8 cellular contexts compared by ENCODE assay signal in the genomic region with DNA sequence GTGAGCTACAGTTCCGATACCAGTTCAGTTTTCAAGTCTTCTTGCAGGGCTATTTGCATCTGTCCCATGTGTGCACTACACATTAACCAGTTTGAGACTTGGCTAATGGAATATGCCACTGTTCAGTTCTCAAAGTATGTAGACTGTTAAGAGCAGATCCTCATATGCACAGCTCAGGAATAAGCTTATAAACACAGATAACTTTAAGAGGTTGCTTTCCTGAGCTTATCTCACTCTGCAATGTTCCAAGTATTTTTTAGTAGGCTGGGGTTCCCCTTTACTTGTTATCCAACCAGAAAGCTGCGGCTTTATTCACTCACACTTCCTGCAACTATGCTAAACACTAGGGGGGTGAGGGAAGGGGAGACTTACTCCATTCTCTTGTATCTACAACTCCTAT.
DNase-seq lines count a peak whose midpoint lies in the region; ATAC-seq and TF ChIP-seq lines count a peak whose summit lies in the region.
"Not testable (repeated sequence)": the region's sequence is repeated elsewhere in the genome, so short reads cannot be mapped to it uniquely, and the experiment has no call there.

No MANE protein-coding gene starts in this region.

- peak; percentile 25 for DNase-seq in KBM-7
- not testable (repeated sequence) for DNase-seq in activated CD8-positive, alpha-beta T cell treated with anti-CD3 and anti-CD28 coated beads for 36 hours; upper lobe of right lung
- peak; percentile 34 for DNase-seq in dermis blood vessel endothelial cell

- H3K27ac Mint-ChIP-seq in activated CD8-positive, alpha-beta T cell treated with anti-CD3 and anti-CD28 coated beads for 36 hours, result not testable (repeated sequence)

- not testable (repeated sequence) for H3K27me3 Mint-ChIP-seq in activated CD8-positive, alpha-beta T cell treated with anti-CD3 and anti-CD28 coated beads for 36 hours

- not testable (repeated sequence) for H3K36me3 ChIP-seq in mesodermal cell (ENCODE audit: control insufficient read depth, insufficient read depth, low read length); upper lobe of right lung

- not testable (repeated sequence) for H3K27me3 ChIP-seq in upper lobe of right lung

- 86 to 100% methylated on average over 1 of the region's 2 CpGs for WGBS in mesodermal cell (ENCODE audit: insufficient coverage in 2 of 2), 2 experiments

- POLR2A ChIA-PET in activated CD8-positive, alpha-beta T cell treated with anti-CD3 and anti-CD28 coated beads for 36 hours (lab: Charles Lee), result not testable (repeated sequence)

- H3K4me1 Mint-ChIP-seq in activated CD8-positive, alpha-beta T cell treated with anti-CD3 and anti-CD28 coated beads for 36 hours (ENCODE audit: low read depth), result peaks cover 13% of the 10 kb centered on the region

- intact Hi-C loops in activated CD8-positive, alpha-beta T cell treated with anti-CD3 and anti-CD28 coated beads for 36 hours (cut with micrococcal nuclease); upper lobe of right lung (cut with DNase I): not testable (repeated sequence)

- H3K27ac ChIP-seq in mesodermal cell (ENCODE audit: low read depth, low read length, severe bottlenecking), result peak overlapping the region; percentile 5
- not testable (repeated sequence) for H3K27ac ChIP-seq in upper lobe of right lung

- H3K4me3 Mint-ChIP-seq in activated CD8-positive, alpha-beta T cell treated with anti-CD3 and anti-CD28 coated beads for 36 hours, result not testable (repeated sequence)

- in situ Hi-C loops in KBM-7 (cut with MboI; ENCODE audit: low pct_unique_long_range_greater_than_20kb, low sequenced_read_pairs), result not testable (repeated sequence)

- peak; percentile 56 for ATAC-seq in GM18511 (IDR thresholded peaks at IDR 0.05; ENCODE audit: unreplicated experiment)
- ATAC-seq in GM21367 (IDR thresholded peaks at IDR 0.05; ENCODE audit: unreplicated experiment), result peak; percentile 57
- peak; percentile 69 for ATAC-seq in HG02763 (IDR thresholded peaks at IDR 0.05; ENCODE audit: unreplicated experiment)
- peak; percentile 45 for ATAC-seq in activated CD8-positive, alpha-beta T cell treated with anti-CD3 and anti-CD28 coated beads for 36 hours
- ATAC-seq in upper lobe of right lung, result peak; percentile 75

- not testable (repeated sequence) for H3K36me3 Mint-ChIP-seq in activated CD8-positive, alpha-beta T cell treated with anti-CD3 and anti-CD28 coated beads for 36 hours (ENCODE audit: low read depth)

- CTCF ChIA-PET in activated CD8-positive, alpha-beta T cell treated with anti-CD3 and anti-CD28 coated beads for 36 hours (lab: Charles Lee), result interaction anchor here (0.9 kb wide), 1 partner anchor 190 kb away, joined by 4 read pairs; no protein-coding TSS in a partner anchor

- not testable (repeated sequence) for H3K4me3 ChIP-seq in mesodermal cell (ENCODE audit: extremely low read depth, insufficient read depth, low read length, poor library complexity, severe bottlenecking); upper lobe of right lung

- not testable (repeated sequence) for H3K4me1 ChIP-seq in mesodermal cell (ENCODE audit: control insufficient read depth, insufficient read depth, low read length, poor library complexity, severe bottlenecking); upper lobe of right lung

- not testable (repeated sequence) for H3K9me3 ChIP-seq in mesodermal cell (ENCODE audit: control insufficient read depth, low read length); upper lobe of right lung

- H3K9me3 Mint-ChIP-seq in activated CD8-positive, alpha-beta T cell treated with anti-CD3 and anti-CD28 coated beads for 36 hours, result not testable (repeated sequence)

- TF ChIP-seq CTCF in activated CD8-positive, alpha-beta T cell treated with anti-CD3 and anti-CD28 coated beads for 36 hours (IDR thresholded peaks at IDR 0.05); upper lobe of right lung (IDR thresholded peaks at IDR 0.05): not testable (repeated sequence)
